Comparison of ENCODE assay signal across 7 cellular contexts in genomic region chr7:110813986-110814385, GRCh38.
"Had no signal": no experiment of that assay in that cellular context is flagged by ENCODE, and none has a peak within 500 bp of the region (broad histone marks: within the 10 kb centered on the region; RNA-seq: fewer than 3 reads in every experiment).

No MANE protein-coding gene starts in this region.

- ATAC-seq: GM12878 had no signal

- DNase-seq: GDM1, GF-D8 had no signal

- H3K4me3 ChIP-seq: GM12878 had no signal

- FAIRE-seq: GM12878, GM12891, GM12892, GM18507, GM19239 had no signal
